ENCODE assay signal across 17 cellular contexts in the genomic region with DNA sequence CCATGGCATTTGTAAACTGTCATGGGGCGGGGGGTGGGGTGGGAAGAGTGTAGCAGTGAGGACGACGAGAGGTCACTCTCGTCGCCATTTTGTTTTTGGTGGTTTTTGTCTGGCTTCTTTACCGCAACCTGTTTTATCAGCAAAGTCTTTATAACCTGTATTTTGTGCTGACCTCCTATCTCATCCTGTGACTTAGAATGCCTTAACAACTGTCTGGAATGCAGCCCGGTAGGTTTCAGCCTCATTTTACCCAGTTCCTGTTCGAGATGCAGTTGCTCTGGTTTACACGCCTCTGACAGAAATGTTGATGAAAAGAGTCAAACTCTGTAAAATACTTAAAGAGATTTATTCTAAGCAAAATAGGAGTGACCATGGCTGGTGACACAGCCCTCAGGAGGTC.
DNase-seq lines count a peak whose midpoint lies in the region; ATAC-seq, FAIRE-seq and TF ChIP-seq lines count a peak whose summit lies in the region.
"Had no signal": no experiment of that assay in that cellular context is flagged by ENCODE, and none has a peak within 500 bp of the region (broad histone marks: within the 10 kb centered on the region; RNA-seq: fewer than 3 reads in every experiment).

No MANE protein-coding gene starts in this region.

- H4K8ac ChIP-seq in neuronal stem cell (ENCODE audit: low read depth, low read length) = no peak overlapping the region
- H4K8ac ChIP-seq in H9 (replicated peaks; ENCODE audit: insufficient read length, low read depth, low read length) = no peak overlapping the region

- H3K36me3 Mint-ChIP-seq in MCF 10A (ENCODE audit: insufficient read depth, unreplicated experiment) (no peaks in the 10 kb centered on the region), H9 (ENCODE audit: insufficient read depth in 1 of 3, low read depth in 3 of 3) (no peaks in the 10 kb centered on the region)
- H3K36me3 Mint-ChIP-seq: CD4-positive, CD25-positive, alpha-beta regulatory T cell had no signal

- H3K4me3 ChIP-seq in breast epithelium = peak overlapping the region in 1 of 3 donors; percentile 39
- H3K4me3 ChIP-seq in endothelial cell of umbilical vein (replicated peaks in 1 of 3; ENCODE audit: insufficient read depth in 1 of 3, low read depth in 1 of 3, low read length in 3 of 3) = no peak overlapping the region
- no peak overlapping the region for H3K4me3 ChIP-seq in neuronal stem cell (ENCODE audit: low read length in 2 of 2)
- H3K4me3 ChIP-seq in dorsolateral prefrontal cortex = no peak overlapping the region

- no CpG with 5 or more reads among the region's 9 CpGs for WGBS in neuronal stem cell (ENCODE audit: extremely low coverage in 2 of 2, insufficient read length in 2 of 2, insufficient replicate concordance in 1 of 2), 2 donors
- no CpG with 5 or more reads among the region's 9 CpGs for WGBS in H9 (ENCODE audit: extremely low coverage, insufficient read length, low lambda C conversion rate)

- H3K14ac ChIP-seq in neuronal stem cell (ENCODE audit: low read length) (no peak overlapping the region), H9 (ENCODE audit: insufficient read depth, low read length) (no peak overlapping the region)

- H3K4me1 Mint-ChIP-seq in MCF 10A (ENCODE audit: insufficient read depth, unreplicated experiment) (no peaks in the 10 kb centered on the region), H9 (peaks cover 4 to 8% of the 10 kb centered on the region in 2 experiments)
- H3K4me1 Mint-ChIP-seq: B cell; CD4-positive, CD25-positive, alpha-beta regulatory T cell had no signal

- no peaks in the 10 kb centered on the region for H3K9me3 ChIP-seq in breast epithelium
- no peaks in the 10 kb centered on the region for H3K9me3 ChIP-seq in endothelial cell of umbilical vein (replicated peaks; ENCODE audit: control insufficient read depth, insufficient read depth, low read length)
- no peaks in the 10 kb centered on the region for H3K9me3 ChIP-seq in neuronal stem cell (replicated peaks in 1 of 2; ENCODE audit: control insufficient read depth in 2 of 2, insufficient read depth in 1 of 2, low read depth in 1 of 2, low read length in 2 of 2)
- H3K9me3 ChIP-seq in H9 (ENCODE audit: control insufficient read depth, low read depth, low read length) = no peaks in the 10 kb centered on the region
- H3K9me3 ChIP-seq: SK-N-SH had no signal

- H3K4me2 ChIP-seq in endothelial cell of umbilical vein (ENCODE audit: insufficient read depth, low read length) (no peak overlapping the region), neuronal stem cell (ENCODE audit: insufficient read depth, low read length, poor library complexity, severe bottlenecking) (no peak overlapping the region), H9 (ENCODE audit: insufficient read depth, insufficient read length, low read length) (no peak overlapping the region)
- H3K4me2 ChIP-seq: SK-N-SH had no signal

- POLR2A ChIA-PET in MCF 10A (lab: Yijun Ruan, JAX) (no interaction called here), endothelial cell of umbilical vein (lab: Charles Lee) (no interaction called here)

- H3K4me3 Mint-ChIP-seq in MCF 10A (ENCODE audit: unreplicated experiment) (peak overlapping the region; percentile 8), H9 (no peak overlapping the region)
- H3K4me3 Mint-ChIP-seq: B cell; CD4-positive, CD25-positive, alpha-beta regulatory T cell had no signal

- H3K79me1 ChIP-seq in neuronal stem cell (ENCODE audit: low read depth, low read length) (no peaks in the 10 kb centered on the region), H9 (ENCODE audit: insufficient read depth, low read depth, low read length, poor library complexity, severe bottlenecking) (no peaks in the 10 kb centered on the region)

- peak overlapping the region; percentile 70 for H2AFZ ChIP-seq in endothelial cell of umbilical vein (ENCODE audit: low read depth, low read length)
- H2AFZ ChIP-seq in neuronal stem cell (ENCODE audit: low read length) = peak overlapping the region; percentile 64
- H2AFZ ChIP-seq in H9 (ENCODE audit: low read length) = no peak overlapping the region

- no peaks in the 10 kb centered on the region for H4K20me1 ChIP-seq in endothelial cell of umbilical vein (replicated peaks; ENCODE audit: control insufficient read depth, extremely low read depth, insufficient read depth, low read length)
- no peaks in the 10 kb centered on the region for H4K20me1 ChIP-seq in H9 (ENCODE audit: control insufficient read depth, insufficient read depth, insufficient read length)

- H3K9ac ChIP-seq in endothelial cell of umbilical vein (replicated peaks; ENCODE audit: extremely low read depth, insufficient read depth, low read length) = no peak overlapping the region
- no peak overlapping the region for H3K9ac ChIP-seq in neuronal stem cell (ENCODE audit: low read depth, low read length, poor library complexity)
- no peak overlapping the region for H3K9ac ChIP-seq in H9 (ENCODE audit: extremely low read depth, insufficient read length, low read length)
- H3K9ac ChIP-seq: SK-N-SH had no signal

- H4K91ac ChIP-seq in neuronal stem cell (ENCODE audit: low read depth, low read length, poor library complexity) (no peak overlapping the region), H9 (ENCODE audit: insufficient read length, low read depth, low read length) (no peak overlapping the region)

- intact Hi-C loops in MCF 10A (cut with micrococcal nuclease) = no loop called here
- intact Hi-C loops in breast epithelium (cut with DNase I; ENCODE audit: low total_unique reads) = no loop called here
- intact Hi-C loops in endothelial cell of umbilical vein (cut with micrococcal nuclease) = no loop called here
- intact Hi-C loops in dorsolateral prefrontal cortex (cut with DNase I) = no loop called here

- no peak overlapping the region for H2BK15ac ChIP-seq in neuronal stem cell (ENCODE audit: low read length)
- H2BK15ac ChIP-seq in H9 (ENCODE audit: low read depth, low read length) = no peak overlapping the region

- no peak overlapping the region for H3T11ph ChIP-seq in H9 (ENCODE audit: low read length)

- H3K23me2 ChIP-seq in H9 (ENCODE audit: insufficient read length, low read depth, low read length, poor library complexity, severe bottlenecking) = no peaks in the 10 kb centered on the region

- H3K27ac ChIP-seq in breast epithelium (no peak overlapping the region), endothelial cell of umbilical vein (ENCODE audit: insufficient read depth, low read depth, low read length) (no peak overlapping the region), neuronal stem cell (replicated peaks; ENCODE audit: low read length) (no peak overlapping the region), dorsolateral prefrontal cortex (no peak overlapping the region), H9 (ENCODE audit: insufficient read length, low read depth, low read length) (no peak overlapping the region)
- H3K27ac ChIP-seq: 22Rv1 had no signal

- dilution Hi-C loops in endothelial cell of umbilical vein (cut with MboI; ENCODE audit: extremely low pct_ligation_motif_present, low sequenced_read_pairs) = no loop called here

- H3K79me2 ChIP-seq in endothelial cell of umbilical vein (ENCODE audit: control insufficient read depth, insufficient read depth, low read length) (no peaks in the 10 kb centered on the region), H9 (ENCODE audit: insufficient read depth, low read length) (no peaks in the 10 kb centered on the region)

- no peak overlapping the region for H3K27ac Mint-ChIP-seq in MCF 10A (ENCODE audit: low read depth, unreplicated experiment)
- H3K27ac Mint-ChIP-seq in H9 = no peak overlapping the region
- H3K27ac Mint-ChIP-seq: B cell; CD4-positive, CD25-positive, alpha-beta regulatory T cell had no signal

- H3K23ac ChIP-seq in neuronal stem cell (ENCODE audit: low read depth, low read length, poor library complexity) = no peak overlapping the region
- H3K23ac ChIP-seq in H9 (ENCODE audit: insufficient read length, low read depth, low read length) = no peak overlapping the region

- BruUV-seq in MCF 10A (replicated peaks; lab: Mats Ljungman, UMichigan) (no TSS peak), endothelial cell of umbilical vein (replicated peaks; lab: Mats Ljungman, UMichigan) (no TSS peak)

- no peak for TF ChIP-seq CTCF in MCF 10A (IDR thresholded peaks at IDR 0.05; ENCODE audit: unreplicated experiment)
- TF ChIP-seq CTCF in breast epithelium (IDR thresholded peaks at IDR 0.05) = no peak
- TF ChIP-seq CTCF in endothelial cell of umbilical vein (IDR thresholded peaks at IDR 0.05; ENCODE audit: extremely low read depth in 1 of 2, insufficient read depth in 1 of 2, low read depth in 1 of 2, low read length in 2 of 2) = no peak
- no peak for TF ChIP-seq CTCF in dorsolateral prefrontal cortex (IDR thresholded peaks at IDR 0.05 in 54 of 56, conservative IDR thresholded peaks at IDR 0.05 in 2 of 56; ENCODE audit: low read depth in 1 of 56, partially characterized antibody in 56 of 56)
- TF ChIP-seq CTCF in H9 (conservative IDR thresholded peaks at IDR 0.05) = no peak

- H2BK120ac ChIP-seq in neuronal stem cell (ENCODE audit: low read depth, low read length) (no peak overlapping the region), H9 (ENCODE audit: low read depth, low read length, poor library complexity, severe bottlenecking) (no peak overlapping the region)

- FAIRE-seq in endothelial cell of umbilical vein (lab: Jason Lieb, UNC) = no peak

- no peak for DNase-seq in MCF 10A (ENCODE audit: unreplicated experiment)
- DNase-seq in breast epithelium (ENCODE audit: low spot score in 2 of 2) = no peak
- DNase-seq in endothelial cell of umbilical vein (ENCODE audit: low read depth, low spot score) = no peak
- no peak for DNase-seq in neuronal stem cell (ENCODE audit: low spot score)
- no peak for DNase-seq in dorsolateral prefrontal cortex
- no peak for DNase-seq in H9
- DNase-seq: CD4-positive, CD25-positive, alpha-beta regulatory T cell; KG1; NCI-H1092 treated with DMSO at 0.1 percent for 48 hours; NCI-H524; SK-N-SH had no signal

- CTCF ChIA-PET in MCF 10A (lab: Yijun Ruan, JAX) (interaction anchor here (0.6 kb wide), 1 partner anchor 146 kb away, joined by 4 read pairs; no protein-coding TSS in a partner anchor), endothelial cell of umbilical vein (lab: Charles Lee) (no interaction called here)

- TF ChIP-seq POLR2A in breast epithelium (IDR thresholded peaks at IDR 0.05) = no peak
- TF ChIP-seq POLR2A in endothelial cell of umbilical vein (IDR thresholded peaks at IDR 0.05; ENCODE audit: low read depth, low read length) = no peak

- H3K9me1 ChIP-seq in endothelial cell of umbilical vein (replicated peaks; ENCODE audit: control insufficient read depth, extremely low read depth, insufficient read depth, low read length) = no peaks in the 10 kb centered on the region

- H3K36me3 ChIP-seq in breast epithelium (no peaks in the 10 kb centered on the region), endothelial cell of umbilical vein (ENCODE audit: control insufficient read depth in 2 of 2, extremely low read depth in 1 of 2, insufficient read depth in 2 of 2, low read length in 2 of 2) (no peaks in the 10 kb centered on the region), neuronal stem cell (replicated peaks in 1 of 2; ENCODE audit: control insufficient read depth in 2 of 2, insufficient read depth in 2 of 2, low read length in 2 of 2) (no peaks in the 10 kb centered on the region)

- H3K27me3 Mint-ChIP-seq in MCF 10A (ENCODE audit: insufficient read depth, unreplicated experiment) (peaks cover 72% of the 10 kb centered on the region), H9 (ENCODE audit: low read depth) (peaks cover 4% of the 10 kb centered on the region; the same call in 1 of the 2 replicates)
- H3K27me3 Mint-ChIP-seq: B cell; CD4-positive, CD25-positive, alpha-beta regulatory T cell had no signal

- no peak for ATAC-seq in HG02973 (IDR thresholded peaks at IDR 0.05; ENCODE audit: unreplicated experiment)
- ATAC-seq in HG03469 (IDR thresholded peaks at IDR 0.05; ENCODE audit: unreplicated experiment) = no peak
- ATAC-seq: Panc1, Right ventricle myocardium inferior had no signal

- H2BK20ac ChIP-seq in H9 (ENCODE audit: low read depth, low read length, poor library complexity, severe bottlenecking) = no peak overlapping the region

- H3K18ac ChIP-seq in neuronal stem cell (ENCODE audit: low read length) = no peak overlapping the region
- no peak overlapping the region for H3K18ac ChIP-seq in H9 (ENCODE audit: insufficient read length, low read depth, low read length)

- H2AK5ac ChIP-seq in neuronal stem cell (ENCODE audit: low read depth, low read length) (no peak overlapping the region), H9 (ENCODE audit: insufficient read length, low read length) (no peak overlapping the region)

- H4K5ac ChIP-seq in H9 (ENCODE audit: insufficient read length, low read depth, low read length) = no peak overlapping the region

- no peaks in the 10 kb centered on the region for H3K27me3 ChIP-seq in breast epithelium
- H3K27me3 ChIP-seq in endothelial cell of umbilical vein (ENCODE audit: control insufficient read depth in 2 of 2, insufficient read depth in 2 of 2, low read length in 2 of 2) = no peaks in the 10 kb centered on the region
- H3K27me3 ChIP-seq in neuronal stem cell (ENCODE audit: control insufficient read depth in 3 of 3, insufficient read depth in 3 of 3, low read depth in 1 of 3, low read length in 3 of 3) = no peaks in the 10 kb centered on the region
- no peaks in the 10 kb centered on the region for H3K27me3 ChIP-seq in dorsolateral prefrontal cortex
- H3K27me3 ChIP-seq in H9 (ENCODE audit: insufficient read depth, low read length) = no peaks in the 10 kb centered on the region

- H3K4me1 ChIP-seq in breast epithelium (no peaks in the 10 kb centered on the region), endothelial cell of umbilical vein (ENCODE audit: control insufficient read depth, extremely low read depth, insufficient read depth, low read length) (no peaks in the 10 kb centered on the region), neuronal stem cell (ENCODE audit: control insufficient read depth in 2 of 2, insufficient read depth in 1 of 2, low read depth in 1 of 2, low read length in 2 of 2) (no peaks in the 10 kb centered on the region), H9 (ENCODE audit: insufficient read depth, low read length) (no peaks in the 10 kb centered on the region)

- no peaks in the 10 kb centered on the region for H3K9me3 Mint-ChIP-seq in MCF 10A (ENCODE audit: unreplicated experiment)
- no peaks in the 10 kb centered on the region for H3K9me3 Mint-ChIP-seq in H9

- no peak overlapping the region for H2BK12ac ChIP-seq in neuronal stem cell (ENCODE audit: low read length)
- H2BK12ac ChIP-seq in H9 (ENCODE audit: insufficient read length, low read depth, low read length) = no peak overlapping the region

- H2BK5ac ChIP-seq in neuronal stem cell (ENCODE audit: low read length) = no peak overlapping the region
- H2BK5ac ChIP-seq in H9 (ENCODE audit: insufficient read length, low read length) = no peak overlapping the region

- no peak overlapping the region for H3K56ac ChIP-seq in H9 (ENCODE audit: insufficient read length, low read depth, low read length)

- no peak overlapping the region for H3K4ac ChIP-seq in neuronal stem cell (ENCODE audit: low read length)
- H3K4ac ChIP-seq in H9 (ENCODE audit: low read depth, low read length) = no peak overlapping the region
